28 cellular contexts compared by ENCODE assay signal in genomic region chr13:44342741-44343140, GRCh38.
"Had no signal": no experiment of that assay in that cellular context is flagged by ENCODE, and none has a peak within 500 bp of the region (broad histone marks: within the 10 kb centered on the region; RNA-seq: fewer than 3 reads in every experiment).

No MANE protein-coding gene starts in this region.

- H3K4me1 ChIP-seq: stomach, suprapubic skin, testis, thyroid gland, tibial artery, tibial nerve, upper lobe of left lung, upper lobe of right lung, uterus, vagina had no signal

- H3K4me3 ChIP-seq: stomach, suprapubic skin, testis, thoracic aorta, thyroid gland, tibial artery, tibial nerve, transverse colon, upper lobe of left lung, upper lobe of right lung, uterus, vagina had no signal

- H3K27me3 Mint-ChIP-seq: stimulated activated naive B cell treated with anti-CD40 and anti-IgM and Interleukin-4, amounts not matched to agents 10 μg/mL and 1 μg/mL and 100 μg/mL, for 72 hours; stimulated activated naive CD8-positive, alpha-beta T cell treated with anti-CD3 and anti-CD28 coated beads, Interleukin-15, amount 100 ng/mL, for 72 hours; stimulated activated naive CD8-positive, alpha-beta T cell treated with anti-CD3 and anti-CD28 coated beads, Interleukin-15, Interleukin-2, amounts not matched to agents 100 ng/mL and 50 ng/mL, for 24 hours had no signal

- H3K27me3 ChIP-seq: stomach, suprapubic skin, testis, thyroid gland, tibial artery, tibial nerve, transverse colon, upper lobe of left lung, upper lobe of right lung, uterus, vagina had no signal

- FAIRE-seq: urothelium cell line had no signal

- H3K27ac Mint-ChIP-seq: stimulated activated effector memory CD8-positive, alpha-beta T cell treated with anti-CD3 and anti-CD28 coated beads, Interleukin-12 subunit alpha, Interleukin-12 subunit beta, amount 100 ng/mL, for 72 hours; stimulated activated memory B cell treated with anti-CD40 and anti-IgM and Interleukin-4, amounts not matched to agents 10 μg/mL and 1 μg/mL and 100 μg/mL, for 72 hours; stimulated activated naive B cell treated with anti-CD40 and anti-IgM and Interleukin-4, amounts not matched to agents 10 μg/mL and 1 μg/mL and 100 μg/mL, for 72 hours; stimulated activated naive CD8-positive, alpha-beta T cell treated with anti-CD3 and anti-CD28 coated beads, Interleukin-15, amount 100 ng/mL, for 72 hours; stimulated activated naive CD8-positive, alpha-beta T cell treated with anti-CD3 and anti-CD28 coated beads, Interleukin-15, Interleukin-2, amounts not matched to agents 100 ng/mL and 50 ng/mL, for 24 hours; type B pancreatic cell had no signal

- H3K27ac ChIP-seq: stomach, suprapubic skin, testis, thoracic aorta, thyroid gland, tibial artery, tibial nerve, transverse colon, upper lobe of left lung, upper lobe of right lung, uterus, vagina had no signal

- H3K4me3 Mint-ChIP-seq: stimulated activated effector memory CD8-positive, alpha-beta T cell treated with anti-CD3 and anti-CD28 coated beads, Interleukin-12 subunit alpha, Interleukin-12 subunit beta, amount 100 ng/mL, for 72 hours; stimulated activated memory B cell treated with anti-CD40 and anti-IgM and Interleukin-4, amounts not matched to agents 10 μg/mL and 1 μg/mL and 100 μg/mL, for 72 hours; stimulated activated naive B cell treated with anti-CD40 and anti-IgM and Interleukin-4, amounts not matched to agents 10 μg/mL and 1 μg/mL and 100 μg/mL, for 72 hours; stimulated activated naive CD8-positive, alpha-beta T cell treated with anti-CD3 and anti-CD28 coated beads, Interleukin-15, amount 100 ng/mL, for 72 hours; stimulated activated naive CD8-positive, alpha-beta T cell treated with anti-CD3 and anti-CD28 coated beads, Interleukin-15, Interleukin-2, amounts not matched to agents 100 ng/mL and 50 ng/mL, for 24 hours; type B pancreatic cell had no signal

- DNase-seq: stimulated activated CD4-positive, alpha-beta T cell treated with anti-CD3 and anti-CD28 coated beads, Interleukin-2, amount 100 ng/mL, for 48 hours; stimulated activated CD4-positive, alpha-beta T cell treated with anti-CD3 and anti-CD28 coated beads, Interleukin-4, amount 100 ng/mL, for 1 hour; stimulated activated CD4-positive, alpha-beta T cell treated with anti-CD3 and anti-CD28 coated beads, Interleukin-4, amount 100 ng/mL, for 24 hours; stimulated activated CD4-positive, alpha-beta T cell treated with anti-CD3 and anti-CD28 coated beads, Interleukin-4, amount 100 ng/mL, for 4 hours; stimulated activated CD8-positive, alpha-beta memory T cell treated with anti-CD3 and anti-CD28 coated beads, Interleukin-4, amount 100 ng/mL, for 48 hours; stimulated activated naive B cell treated with anti-CD40 and anti-IgM and Interleukin-4, amounts not matched to agents 10 μg/mL and 1 μg/mL and 100 μg/mL, for 72 hours; stimulated activated naive CD4-positive, alpha-beta T cell; stimulated activated naive CD4-positive, alpha-beta T cell treated with Interleukin-2 at 50 U/mL for 16 hours; stimulated activated naive CD8-positive, alpha-beta T cell treated with anti-CD3 and anti-CD28 coated beads, Interleukin-15, amount 100 ng/mL, for 72 hours; stimulated activated naive CD8-positive, alpha-beta T cell treated with anti-CD3 and anti-CD28 coated beads, Interleukin-15, Interleukin-2, amounts not matched to agents 100 U/mL and 50 U/mL, for 24 hours; stomach; substantia nigra; testis; thyroid gland; tibial artery; transverse colon; upper lobe of left lung; upper lobe of right lung; uterus had no signal

- H3K9me3 Mint-ChIP-seq: stimulated activated effector memory CD8-positive, alpha-beta T cell treated with anti-CD3 and anti-CD28 coated beads, Interleukin-12 subunit alpha, Interleukin-12 subunit beta, amount 100 ng/mL, for 72 hours; stimulated activated memory B cell treated with anti-CD40 and anti-IgM and Interleukin-4, amounts not matched to agents 10 μg/mL and 1 μg/mL and 100 μg/mL, for 72 hours; stimulated activated naive CD8-positive, alpha-beta T cell treated with anti-CD3 and anti-CD28 coated beads, Interleukin-15, amount 100 ng/mL, for 72 hours; stimulated activated naive CD8-positive, alpha-beta T cell treated with anti-CD3 and anti-CD28 coated beads, Interleukin-15, Interleukin-2, amounts not matched to agents 100 ng/mL and 50 ng/mL, for 24 hours had no signal

- H3K9me3 ChIP-seq: stomach, suprapubic skin, testis, thoracic aorta, thyroid gland, tibial artery, tibial nerve, transverse colon, upper lobe of left lung, upper lobe of right lung, uterus, vagina had no signal

- H3K4me1 Mint-ChIP-seq: stimulated activated memory B cell treated with anti-CD40 and anti-IgM and Interleukin-4, amounts not matched to agents 10 μg/mL and 1 μg/mL and 100 μg/mL, for 72 hours; stimulated activated naive B cell treated with anti-CD40 and anti-IgM and Interleukin-4, amounts not matched to agents 10 μg/mL and 1 μg/mL and 100 μg/mL, for 72 hours had no signal

- H3K36me3 Mint-ChIP-seq: stimulated activated effector memory CD8-positive, alpha-beta T cell treated with anti-CD3 and anti-CD28 coated beads, Interleukin-12 subunit alpha, Interleukin-12 subunit beta, amount 100 ng/mL, for 72 hours; stimulated activated memory B cell treated with anti-CD40 and anti-IgM and Interleukin-4, amounts not matched to agents 10 μg/mL and 1 μg/mL and 100 μg/mL, for 72 hours; stimulated activated naive B cell treated with anti-CD40 and anti-IgM and Interleukin-4, amounts not matched to agents 10 μg/mL and 1 μg/mL and 100 μg/mL, for 72 hours; type B pancreatic cell had no signal

- H3K36me3 ChIP-seq: stomach, suprapubic skin, thoracic aorta, thyroid gland, tibial artery, tibial nerve, transverse colon, upper lobe of left lung, upper lobe of right lung, uterus, vagina had no signal
